ENCODE assay signal across 8 cellular contexts in the genomic region with DNA sequence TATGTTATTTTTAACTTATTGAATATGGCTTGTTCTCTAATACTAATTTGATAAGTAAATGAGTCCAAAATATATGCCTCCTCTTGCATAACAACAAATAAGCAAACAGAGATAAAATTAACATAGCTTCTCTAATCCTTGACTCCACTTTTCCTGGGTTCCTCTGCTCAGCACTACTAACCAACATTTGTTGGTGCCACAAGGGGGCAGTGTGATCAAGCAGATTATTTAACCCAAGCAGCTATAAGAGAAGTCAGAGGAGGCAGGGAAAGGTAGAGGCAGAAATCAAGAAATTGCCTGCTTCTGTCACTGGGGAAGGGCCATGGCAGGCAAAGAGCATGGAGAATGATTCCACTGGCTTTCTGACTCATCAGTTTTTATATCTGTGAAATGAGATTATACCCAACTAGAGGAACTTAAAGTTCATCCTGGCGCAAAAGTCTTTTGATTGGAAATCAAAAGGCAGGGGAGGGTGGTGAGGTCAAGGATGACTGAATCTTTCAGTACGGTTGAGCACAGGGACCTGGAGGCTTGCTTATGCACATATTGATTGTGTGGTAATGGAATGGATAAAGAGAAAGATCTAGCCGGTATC.
DNase-seq lines count a peak whose midpoint lies in the region; ATAC-seq, FAIRE-seq and TF ChIP-seq lines count a peak whose summit lies in the region.

No MANE protein-coding gene starts in this region.

- in situ Hi-C loops in GM13977 (cut with MboI; ENCODE audit: low pct_unique_long_range_greater_than_20kb, low sequenced_read_pairs, unreplicated experiment): loop anchor here (10.0 to 25.0 kb wide), 3 partner anchors 212 to 802 kb away; partner anchors contain the start of gene B4GALT4

- ATAC-seq in HG02973 (IDR thresholded peaks at IDR 0.05; ENCODE audit: unreplicated experiment): peak; percentile 61

- H3K4me1 Mint-ChIP-seq in activated CD4-positive, alpha-beta T cell treated with anti-CD3 and anti-CD28 coated beads, Interleukin-2, amount 10 ng/mL, durations not matched to agents 24 days and 14 days: peaks cover 2% of the 10 kb centered on the region

- H3K9me3 Mint-ChIP-seq in activated CD4-positive, alpha-beta T cell treated with anti-CD3 and anti-CD28 coated beads, Interleukin-2, amount 10 ng/mL, durations not matched to agents 24 days and 14 days: no peaks in the 10 kb centered on the region

- DNase-seq in GM13977 (ENCODE audit: low spot score): peak; percentile 23
- DNase-seq in NCI-H2227 treated with DMSO at 0.1 percent for 48 hours (lab: John Stamatoyannopoulos, UW): peak; percentile 12
- peak; percentile 89 for DNase-seq in activated CD4-positive, alpha-beta T cell treated with anti-CD3 and anti-CD28 coated beads, Interleukin-2, amount 10 ng/mL, durations not matched to agents 24 days and 14 days
- DNase-seq in dermis microvascular lymphatic vessel endothelial cell (ENCODE audit: low read depth in 2 of 2): peak; percentile 27 to 59
- DNase-seq in lung microvascular endothelial cell (ENCODE audit: low read depth in 2 of 2): peak; percentile 64 to 70
- DNase-seq in stimulated activated CD8-positive, alpha-beta memory T cell treated with anti-CD3 and anti-CD28 coated beads, Interleukin-15, amount 100 ng/mL, for 48 hours (ENCODE audit: low read depth in 2 of 2): peak; percentile 13 to 25

- peaks cover 19% of the 10 kb centered on the region for H3K27me3 Mint-ChIP-seq in activated CD4-positive, alpha-beta T cell treated with anti-CD3 and anti-CD28 coated beads, Interleukin-2, amount 10 ng/mL, durations not matched to agents 24 days and 14 days

- peak; percentile 59 for FAIRE-seq in A204.1 (lab: Jason Lieb, UNC)

- no peak overlapping the region for H3K4me3 Mint-ChIP-seq in activated CD4-positive, alpha-beta T cell treated with anti-CD3 and anti-CD28 coated beads, Interleukin-2, amount 10 ng/mL, durations not matched to agents 24 days and 14 days

- intact Hi-C loops in activated CD4-positive, alpha-beta T cell treated with anti-CD3 and anti-CD28 coated beads, Interleukin-2, amount 10 ng/mL, durations not matched to agents 24 days and 14 days (cut with micrococcal nuclease): loop anchor here (1.0 to 10.0 kb wide), 4 partner anchors 153 to 672 kb away; partner anchors contain the start of gene CD80

- peak; percentile 87 for TF ChIP-seq CTCF in GM13977 (IDR thresholded peaks at IDR 0.05; ENCODE audit: extremely low read depth, insufficient read depth, missing control alignments)

- no peak overlapping the region for H3K27ac Mint-ChIP-seq in activated CD4-positive, alpha-beta T cell treated with anti-CD3 and anti-CD28 coated beads, Interleukin-2, amount 10 ng/mL, durations not matched to agents 24 days and 14 days

- no peaks in the 10 kb centered on the region for H3K36me3 Mint-ChIP-seq in activated CD4-positive, alpha-beta T cell treated with anti-CD3 and anti-CD28 coated beads, Interleukin-2, amount 10 ng/mL, durations not matched to agents 24 days and 14 days (ENCODE audit: low read depth)

Comparison
In these comparisons a context has a peak if more than half of its experiments do, and no peak if none do; other contexts are left out.
1. Peak in every context shown above with its lines: DNase-seq and ATAC-seq.
2. DNase-seq: peak in every context shown above with its lines; median percentile 89 in activated CD4-positive, alpha-beta T cell treated with anti-CD3 and anti-CD28 coated beads, Interleukin-2, amount 10 ng/mL, durations not matched to agents 24 days and 14 days; 67 in lung microvascular endothelial cell; 43 in dermis microvascular lymphatic vessel endothelial cell; 23 in GM13977; 19 in stimulated activated CD8-positive, alpha-beta memory T cell treated with anti-CD3 and anti-CD28 coated beads, Interleukin-15, amount 100 ng/mL, for 48 hours; 12 in NCI-H2227 treated with DMSO at 0.1 percent for 48 hours.